In genomic region chr9:124980434-124980833, GRCh38 we compare ENCODE assay signal across 26 cellular contexts.
"Had no signal": no experiment of that assay in that cellular context is flagged by ENCODE, and none has a peak within 500 bp of the region (broad histone marks: within the 10 kb centered on the region; RNA-seq: fewer than 3 reads in every experiment).

No MANE protein-coding gene starts in this region.

- H3K9me3 Mint-ChIP-seq: activated B cell treated with CpG ODN at 0.5 μM for 24 hours; activated CD4-positive, alpha-beta memory T cell treated with anti-CD3 and anti-CD28 coated beads for 36 hours; activated naive CD4-positive, alpha-beta T cell treated with anti-CD3 and anti-CD28 coated beads, Interleukin-2, amount 10 ng/mL, durations not matched to agents 7 days and 5 days; activated naive CD4-positive, alpha-beta T cell treated with anti-CD3 and anti-CD28 coated beads, Interleukin-2, amount 50 U/mL, for 72 hours; activated naive CD8-positive, alpha-beta T cell treated with anti-CD3 and anti-CD28 coated beads, Interleukin-2, amount 10 ng/mL, durations not matched to agents 7 days and 5 days; activated T-cell treated with anti-CD3 and anti-CD28 coated beads, Interleukin-2, amount 50 U/mL, for 72 hours; brain; dendritic cell treated with granulocyte-macrophage colony-stimulating factor and Interleukin-4, amounts not matched to agents 40 ng/mL and 50 ng/mL, for 4 days; endodermal cell had no signal

- H3K27me3 Mint-ChIP-seq: activated B cell treated with CpG ODN at 0.5 μM for 24 hours; activated CD4-positive, alpha-beta memory T cell treated with anti-CD3 and anti-CD28 coated beads for 36 hours; activated CD8-positive, alpha-beta memory T cell treated with anti-CD3 and anti-CD28 coated beads, Interleukin-2, amount 10 ng/mL, durations not matched to agents 7 days and 5 days; activated naive CD4-positive, alpha-beta T cell treated with anti-CD3 and anti-CD28 coated beads, Interleukin-2, amount 10 ng/mL, durations not matched to agents 7 days and 5 days; activated naive CD8-positive, alpha-beta T cell treated with anti-CD3 and anti-CD28 coated beads, Interleukin-2, amount 10 ng/mL, durations not matched to agents 7 days and 5 days; brain; dendritic cell treated with granulocyte-macrophage colony-stimulating factor and Interleukin-4, amounts not matched to agents 40 ng/mL and 50 ng/mL, for 4 days had no signal

- H3K36me3 Mint-ChIP-seq: activated CD8-positive, alpha-beta memory T cell treated with anti-CD3 and anti-CD28 coated beads, Interleukin-2, amount 10 ng/mL, durations not matched to agents 7 days and 5 days; activated naive CD4-positive, alpha-beta T cell treated with anti-CD3 and anti-CD28 coated beads, Interleukin-2, amount 50 U/mL, for 72 hours had no signal

- ATAC-seq: activated CD4-positive, CD25-positive, alpha-beta regulatory T cell treated with anti-CD3 and anti-CD28 coated beads, Interleukin-2, amount 50 U/mL, for 24 hours; activated CD8-positive, alpha-beta memory T cell treated with anti-CD3 and anti-CD28 coated beads, Interleukin-2, amount 10 ng/mL, durations not matched to agents 7 days and 5 days; activated CD8-positive, alpha-beta T cell treated with anti-CD3 and anti-CD28 coated beads, Interleukin-2, amount 10 ng/mL, durations not matched to agents 7 days and 5 days; activated naive CD4-positive, alpha-beta T cell treated with anti-CD3 and anti-CD28 coated beads, Interleukin-2, amount 50 U/mL, for 72 hours; activated T-cell treated with anti-CD3 and anti-CD28 coated beads, Interleukin-2, amount 50 U/mL, for 72 hours; gastroesophageal sphincter had no signal

- H3K4me3 Mint-ChIP-seq: activated B cell treated with CpG ODN at 0.5 μM for 24 hours; activated CD4-positive, alpha-beta memory T cell treated with anti-CD3 and anti-CD28 coated beads for 36 hours; activated CD8-positive, alpha-beta memory T cell treated with anti-CD3 and anti-CD28 coated beads, Interleukin-2, amount 10 ng/mL, durations not matched to agents 7 days and 5 days; activated CD8-positive, alpha-beta T cell treated with anti-CD3 and anti-CD28 coated beads, Interleukin-2, amount 10 ng/mL, durations not matched to agents 7 days and 5 days; activated naive CD4-positive, alpha-beta T cell treated with anti-CD3 and anti-CD28 coated beads, Interleukin-2, amount 10 ng/mL, durations not matched to agents 7 days and 5 days; activated naive CD8-positive, alpha-beta T cell treated with anti-CD3 and anti-CD28 coated beads, Interleukin-2, amount 10 ng/mL, durations not matched to agents 7 days and 5 days; activated T-cell treated with anti-CD3 and anti-CD28 coated beads, Interleukin-2, amount 50 U/mL, for 72 hours; brain; dendritic cell treated with granulocyte-macrophage colony-stimulating factor and Interleukin-4, amounts not matched to agents 40 ng/mL and 50 ng/mL, for 4 days; endodermal cell had no signal

- H3K4me1 Mint-ChIP-seq: activated B cell treated with CpG ODN at 0.5 μM for 24 hours; activated CD8-positive, alpha-beta memory T cell treated with anti-CD3 and anti-CD28 coated beads, Interleukin-2, amount 10 ng/mL, durations not matched to agents 7 days and 5 days; activated naive CD4-positive, alpha-beta T cell treated with anti-CD3 and anti-CD28 coated beads, Interleukin-2, amount 10 ng/mL, durations not matched to agents 7 days and 5 days; activated naive CD8-positive, alpha-beta T cell treated with anti-CD3 and anti-CD28 coated beads, Interleukin-2, amount 10 ng/mL, durations not matched to agents 7 days and 5 days; brain had no signal

- DNase-seq: activated B cell treated with CpG ODN at 0.5 μM for 24 hours; activated CD4-positive, alpha-beta memory T cell treated with anti-CD3 and anti-CD28 coated beads for 36 hours; activated CD4-positive, alpha-beta T cell treated with anti-CD3 and anti-CD28 coated beads for 48 hours; activated CD4-positive, alpha-beta T cell treated with anti-CD3 and anti-CD28 coated beads, Interleukin-2, amount 50 U/mL, for 1 hour; activated CD8-positive, alpha-beta memory T cell treated with anti-CD3 and anti-CD28 coated beads, Interleukin-2, amount 10 ng/mL, durations not matched to agents 7 days and 5 days; activated CD8-positive, alpha-beta memory T cell treated with anti-CD3 and anti-CD28 coated beads, Interleukin-2, amount 50 U/mL, for 4 hours; activated CD8-positive, alpha-beta T cell treated with anti-CD3 and anti-CD28 coated beads, Interleukin-2, amount 10 ng/mL, durations not matched to agents 7 days and 5 days; activated gamma-delta T cell; activated naive CD4-positive, alpha-beta T cell; activated naive CD4-positive, alpha-beta T cell treated with anti-CD3 and anti-CD28 coated beads, Interleukin-2, amount 10 ng/mL, durations not matched to agents 7 days and 5 days; activated naive CD8-positive, alpha-beta T cell treated with anti-CD3 and anti-CD28 coated beads, Interleukin-2, amount 10 ng/mL, durations not matched to agents 7 days and 5 days; activated T-cell treated with anti-CD3 and anti-CD28 coated beads, Interleukin-2, amount 50 U/mL, for 1 hour; activated T-cell treated with anti-CD3 and anti-CD28 coated beads, Interleukin-2, amount 50 U/mL, for 72 hours; central memory CD4-positive, alpha-beta T cell; cerebellar nuclear complex; dorsolateral prefrontal cortex; effector memory CD4-positive, alpha-beta T cell; endodermal cell; erythroblast; foreskin melanocyte; T-helper 2 cell had no signal

- H3K27ac Mint-ChIP-seq: activated B cell treated with CpG ODN at 0.5 μM for 24 hours; activated CD4-positive, alpha-beta memory T cell treated with anti-CD3 and anti-CD28 coated beads for 36 hours; activated CD8-positive, alpha-beta memory T cell treated with anti-CD3 and anti-CD28 coated beads, Interleukin-2, amount 10 ng/mL, durations not matched to agents 7 days and 5 days; activated CD8-positive, alpha-beta T cell treated with anti-CD3 and anti-CD28 coated beads, Interleukin-2, amount 10 ng/mL, durations not matched to agents 7 days and 5 days; activated naive CD4-positive, alpha-beta T cell treated with anti-CD3 and anti-CD28 coated beads, Interleukin-2, amount 10 ng/mL, durations not matched to agents 7 days and 5 days; activated naive CD4-positive, alpha-beta T cell treated with anti-CD3 and anti-CD28 coated beads, Interleukin-2, amount 50 U/mL, for 72 hours; activated naive CD8-positive, alpha-beta T cell treated with anti-CD3 and anti-CD28 coated beads, Interleukin-2, amount 10 ng/mL, durations not matched to agents 7 days and 5 days; activated T-cell treated with anti-CD3 and anti-CD28 coated beads, Interleukin-2, amount 50 U/mL, for 72 hours; brain; dendritic cell treated with granulocyte-macrophage colony-stimulating factor and Interleukin-4, amounts not matched to agents 40 ng/mL and 50 ng/mL, for 4 days; endodermal cell had no signal
